Comparison of ENCODE assay signal across 8 cellular contexts in genomic region chr4:163166041-163166579, GRCh38. TPM values are rescaled to one million over a fixed set of nuclear protein-coding genes. Genes with fewer than 3 reads are reported as not detected.
A peak's percentile ranks its signal among the peaks of the same experiment; 100 is the strongest.
DNase-seq lines count a peak whose midpoint lies in the region; ATAC-seq and TF ChIP-seq lines count a peak whose summit lies in the region.

No MANE protein-coding gene starts in this region.

- DNase-seq in AG08396 (ENCODE audit: low spot score) (peak; percentile 67), RWPE1 (ENCODE audit: low spot score) (peak; percentile 54), activated gamma-delta T cell treated with Interleukin-2 at 50 U/mL for 16 hours (peak; percentile 35), globus pallidus (ENCODE audit: low spot score) (peak; percentile 28), osteoblast (ENCODE audit: insufficient read length, low spot score, missing footprints) (peak; percentile 84), thyroid gland (peak; percentile 35 to 50)

- H3K9me3 ChIP-seq in osteoblast (ENCODE audit: low read depth, low read length), result no peaks in the 10 kb centered on the region
- H3K9me3 ChIP-seq in thyroid gland, result no peaks in the 10 kb centered on the region

- WGBS in thyroid gland, 2 donors, result 0 to 1% methylated on average over 14 to 30 of the region's 41 CpGs

- H2AFZ ChIP-seq in osteoblast (ENCODE audit: low read length), result peak overlapping the region; percentile 93

- peak overlapping the region; percentile 86 for H3K4me2 ChIP-seq in osteoblast (ENCODE audit: insufficient read depth, low read length)

- TF ChIP-seq CTCF in RWPE1 (conservative IDR thresholded peaks at IDR 0.05; ENCODE audit: low read depth), result no peak
- TF ChIP-seq CTCF in osteoblast (IDR thresholded peaks at IDR 0.05; ENCODE audit: extremely low read depth, low read depth, low read length), result no peak
- TF ChIP-seq CTCF in thyroid gland (IDR thresholded peaks at IDR 0.05), result no peak

- POLR2A ChIA-PET in RWPE1 (lab: Yijun Ruan, JAX; ENCODE audit: low non-redundant PET), result no interaction called here

- ATAC-seq in GM18870 (IDR thresholded peaks at IDR 0.05; ENCODE audit: unreplicated experiment) (peak; percentile 39), HG03135 (IDR thresholded peaks at IDR 0.05; ENCODE audit: unreplicated experiment) (peak; percentile 69)

- H3K27me3 ChIP-seq in osteoblast (ENCODE audit: insufficient read depth, low read length) (no peaks in the 10 kb centered on the region), thyroid gland (no peaks in the 10 kb centered on the region)

- H3K27ac ChIP-seq in RWPE1, result peak overlapping the region; percentile 78
- H3K27ac ChIP-seq in osteoblast (ENCODE audit: low read depth, low read length), result peak overlapping the region; percentile 92
- H3K27ac ChIP-seq in thyroid gland, result peak overlapping the region; percentile 61 to 85 (median 83)

- H3K4me1 ChIP-seq in osteoblast (ENCODE audit: insufficient read depth, low read length), result peaks cover 32% of the 10 kb centered on the region
- H3K4me1 ChIP-seq in thyroid gland, result peaks cover 13 to 16% of the 10 kb centered on the region in 2 donors

- H4K20me1 ChIP-seq in osteoblast (ENCODE audit: insufficient read depth, low read length), result peaks cover 2% of the 10 kb centered on the region

- intact Hi-C loops in thyroid gland (cut with DNase I), result no loop called here

- CTCF ChIA-PET in RWPE1 (lab: Yijun Ruan, JAX), result no interaction called here

- H3K4me3 ChIP-seq in osteoblast (ENCODE audit: insufficient read depth, low read length), result peak overlapping the region; percentile 84
- H3K4me3 ChIP-seq in thyroid gland (replicated peaks in 1 of 3), result peak overlapping the region; percentile 44 to 94 (median 92)

- TF ChIP-seq POLR2A in thyroid gland (IDR thresholded peaks at IDR 0.05), result no peak

- H3K79me2 ChIP-seq in osteoblast (ENCODE audit: insufficient read depth, low read length), result peaks cover 36% of the 10 kb centered on the region

- peaks cover 9% of the 10 kb centered on the region for H3K36me3 ChIP-seq in osteoblast (ENCODE audit: insufficient read depth, low read length)
- no peaks in the 10 kb centered on the region for H3K36me3 ChIP-seq in thyroid gland

RNA-seq across cellular contexts. Expression of gene NAF1, which starts 0.6 kb away (rescaled TPM):
- 9.8 and 11.2 TPM in 2 replicates for total RNA-seq in osteoblast
- 10 to 100 TPM; 19.3 to 31.9 (median 25.7) TPM for total RNA-seq in thyroid gland

Comparison
In these comparisons a context has a peak if more than half of its experiments do, and no peak if none do; other contexts are left out.
1. Peak in every context shown above with its lines: DNase-seq, ATAC-seq, H3K4me3 ChIP-seq and H3K27ac ChIP-seq.
2. DNase-seq: peak in every context shown above with its lines; median percentile 84 in osteoblast; 67 in AG08396; 54 in RWPE1; 42 in thyroid gland; 35 in activated gamma-delta T cell treated with Interleukin-2 at 50 U/mL for 16 hours; 28 in globus pallidus.